24 cellular contexts compared by ENCODE assay signal in genomic region chr17:64349949-64350348, GRCh38.
A peak's percentile ranks its signal among the peaks of the same experiment; 100 is the strongest.
DNase-seq lines count a peak whose midpoint lies in the region; ATAC-seq lines count a peak whose summit lies in the region.
"Had no signal": no experiment of that assay in that cellular context is flagged by ENCODE, and none has a peak within 500 bp of the region (broad histone marks: within the 10 kb centered on the region; RNA-seq: fewer than 3 reads in every experiment).

No MANE protein-coding gene starts in this region.

- peak overlapping the region; percentile 31 for H3K27ac Mint-ChIP-seq in activated naive CD8-positive, alpha-beta T cell treated with anti-CD3 and anti-CD28 coated beads, Interleukin-2, amount 50 U/mL, for 24 hours
- no peak overlapping the region for H3K27ac Mint-ChIP-seq in stimulated activated naive B cell treated with anti-CD40 and anti-IgM and Interleukin-4, amounts not matched to agents 10 μg/mL and 1 μg/mL and 100 μg/mL, for 72 hours
- H3K27ac Mint-ChIP-seq: activated naive CD4-positive, alpha-beta T cell treated with anti-CD3 and anti-CD28 coated beads, Interleukin-2, amount 50 U/mL, for 24 hours; type B pancreatic cell had no signal

- H3K9me3 Mint-ChIP-seq in activated naive CD8-positive, alpha-beta T cell treated with anti-CD3 and anti-CD28 coated beads, Interleukin-2, amount 50 U/mL, for 24 hours = no peaks in the 10 kb centered on the region
- no peaks in the 10 kb centered on the region for H3K9me3 Mint-ChIP-seq in stimulated activated naive B cell treated with anti-CD40 and anti-IgM and Interleukin-4, amounts not matched to agents 10 μg/mL and 1 μg/mL and 100 μg/mL, for 72 hours
- H3K9me3 Mint-ChIP-seq: activated naive CD4-positive, alpha-beta T cell treated with anti-CD3 and anti-CD28 coated beads, Interleukin-2, amount 50 U/mL, for 24 hours; central memory CD8-positive, alpha-beta T cell; dendritic cell treated with granulocyte-macrophage colony-stimulating factor and Interleukin-4, amounts not matched to agents 40 ng/mL and 50 ng/mL, for 4 days; type B pancreatic cell had no signal

- DNase-seq in activated effector memory CD4-positive, alpha-beta T cell treated with anti-CD3 and anti-CD28 coated beads, Interleukin-2, amount 50 U/mL, for 16 hours = peak; percentile 6
- no peak for DNase-seq in activated effector memory CD4-positive, alpha-beta T cell treated with Interleukin-2 at 50 U/mL for 16 hours
- DNase-seq in activated naive CD8-positive, alpha-beta T cell treated with anti-CD3 and anti-CD28 coated beads, Interleukin-2, amount 50 U/mL, for 24 hours = no peak
- DNase-seq in stimulated activated naive B cell treated with anti-CD40 and anti-IgM and Interleukin-4, amounts not matched to agents 10 μg/mL and 1 μg/mL and 100 μg/mL, for 72 hours = no peak
- DNase-seq in NCI-H345 treated with DMSO at 0.1 percent for 48 hours (lab: John Stamatoyannopoulos, UW; ENCODE audit: unreplicated experiment) (no peak), NCI-H1048 (lab: John Stamatoyannopoulos, UW) (no peak), retina (no peak)
- DNase-seq: activated CD8-positive, alpha-beta memory T cell treated with anti-CD3 and anti-CD28 coated beads for 24 hours; esophagus squamous epithelium; GM23248; KBM-7; left colon; mesendoderm; MG63; NCI-H2081; NCI-H226; SJCRH30; stimulated activated CD8-positive, alpha-beta memory T cell treated with anti-CD3 and anti-CD28 coated beads, Interleukin-4, amount 100 ng/mL, for 48 hours; substantia nigra had no signal

- peak; percentile 61 for ATAC-seq in HG02610 (IDR thresholded peaks at IDR 0.05; ENCODE audit: unreplicated experiment)
- ATAC-seq in activated naive CD8-positive, alpha-beta T cell treated with anti-CD3 and anti-CD28 coated beads, Interleukin-2, amount 50 U/mL, for 24 hours = peak; percentile 61
- peak; percentile 44 to 61 for ATAC-seq in stimulated activated naive B cell treated with anti-CD40 and anti-IgM and Interleukin-4, amounts not matched to agents 10 μg/mL and 1 μg/mL and 100 μg/mL, for 72 hours (replicated peaks)
- ATAC-seq: left colon had no signal

- peaks cover 35% of the 10 kb centered on the region for H3K4me1 Mint-ChIP-seq in activated naive CD8-positive, alpha-beta T cell treated with anti-CD3 and anti-CD28 coated beads, Interleukin-2, amount 50 U/mL, for 24 hours
- peaks cover 0 to 4% of the 10 kb centered on the region in 2 donors for H3K4me1 Mint-ChIP-seq in stimulated activated naive B cell treated with anti-CD40 and anti-IgM and Interleukin-4, amounts not matched to agents 10 μg/mL and 1 μg/mL and 100 μg/mL, for 72 hours

- H3K36me3 Mint-ChIP-seq in activated naive CD8-positive, alpha-beta T cell treated with anti-CD3 and anti-CD28 coated beads, Interleukin-2, amount 50 U/mL, for 24 hours (ENCODE audit: low read depth) = peaks cover 16% of the 10 kb centered on the region
- H3K36me3 Mint-ChIP-seq in stimulated activated naive B cell treated with anti-CD40 and anti-IgM and Interleukin-4, amounts not matched to agents 10 μg/mL and 1 μg/mL and 100 μg/mL, for 72 hours = peaks cover 15 to 26% of the 10 kb centered on the region in 2 donors
- H3K36me3 Mint-ChIP-seq: activated naive CD4-positive, alpha-beta T cell treated with anti-CD3 and anti-CD28 coated beads, Interleukin-2, amount 50 U/mL, for 24 hours; type B pancreatic cell had no signal

- no peak overlapping the region for H3K4me3 Mint-ChIP-seq in activated naive CD8-positive, alpha-beta T cell treated with anti-CD3 and anti-CD28 coated beads, Interleukin-2, amount 50 U/mL, for 24 hours
- H3K4me3 Mint-ChIP-seq in stimulated activated naive B cell treated with anti-CD40 and anti-IgM and Interleukin-4, amounts not matched to agents 10 μg/mL and 1 μg/mL and 100 μg/mL, for 72 hours = no peak overlapping the region
- H3K4me3 Mint-ChIP-seq: activated naive CD4-positive, alpha-beta T cell treated with anti-CD3 and anti-CD28 coated beads, Interleukin-2, amount 50 U/mL, for 24 hours; central memory CD8-positive, alpha-beta T cell; dendritic cell treated with granulocyte-macrophage colony-stimulating factor and Interleukin-4, amounts not matched to agents 40 ng/mL and 50 ng/mL, for 4 days; type B pancreatic cell had no signal

- no peaks in the 10 kb centered on the region for H3K27me3 Mint-ChIP-seq in activated naive CD8-positive, alpha-beta T cell treated with anti-CD3 and anti-CD28 coated beads, Interleukin-2, amount 50 U/mL, for 24 hours
- H3K27me3 Mint-ChIP-seq in stimulated activated naive B cell treated with anti-CD40 and anti-IgM and Interleukin-4, amounts not matched to agents 10 μg/mL and 1 μg/mL and 100 μg/mL, for 72 hours = no peaks in the 10 kb centered on the region
- H3K27me3 Mint-ChIP-seq: activated naive CD4-positive, alpha-beta T cell treated with anti-CD3 and anti-CD28 coated beads, Interleukin-2, amount 50 U/mL, for 24 hours; central memory CD8-positive, alpha-beta T cell; dendritic cell treated with granulocyte-macrophage colony-stimulating factor and Interleukin-4, amounts not matched to agents 40 ng/mL and 50 ng/mL, for 4 days; type B pancreatic cell had no signal
